9 cellular contexts compared by ENCODE assay signal in the genomic region with DNA sequence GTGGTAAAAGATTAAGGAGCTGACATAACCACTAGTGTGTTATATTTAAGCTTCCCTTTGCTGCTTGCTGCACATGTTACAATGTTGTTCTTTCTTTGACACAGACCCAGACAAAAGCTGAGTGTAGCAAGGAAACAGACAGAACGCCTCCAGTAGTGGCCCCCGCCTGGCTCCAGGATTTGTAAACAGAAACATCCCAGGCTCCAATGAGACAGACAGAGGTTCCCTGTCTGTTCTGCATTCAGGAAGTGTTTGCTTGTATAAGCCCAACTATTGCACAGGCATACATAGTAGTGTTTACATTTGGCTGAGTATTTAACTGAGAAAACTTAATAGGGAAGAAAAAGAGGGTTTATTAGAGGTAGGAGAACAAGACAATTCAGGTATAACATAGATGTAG.
A peak's percentile ranks its signal among the peaks of the same experiment; 100 is the strongest.
DNase-seq lines count a peak whose midpoint lies in the region; ATAC-seq and TF ChIP-seq lines count a peak whose summit lies in the region.
"Had no signal": no experiment of that assay in that cellular context is flagged by ENCODE, and none has a peak within 500 bp of the region (broad histone marks: within the 10 kb centered on the region; RNA-seq: fewer than 3 reads in every experiment).

No MANE protein-coding gene starts in this region.

- no peak for ATAC-seq in stimulated activated effector memory CD8-positive, alpha-beta T cell treated with anti-CD3 and anti-CD28 coated beads, Interleukin-12 subunit alpha, Interleukin-12 subunit beta, amount 100 ng/mL, for 72 hours

- no peak overlapping the region for H3K4me3 Mint-ChIP-seq in stimulated activated effector memory CD8-positive, alpha-beta T cell treated with anti-CD3 and anti-CD28 coated beads, Interleukin-12 subunit alpha, Interleukin-12 subunit beta, amount 100 ng/mL, for 72 hours

- no peak overlapping the region for H3K4me3 ChIP-seq in LNCaP clone FGC (ENCODE audit: low read depth, low read length)
- no peak overlapping the region for H3K4me3 ChIP-seq in cardiac fibroblast (replicated peaks in 1 of 2; ENCODE audit: low read depth in 2 of 2, low read length in 2 of 2)

- H3K27ac Mint-ChIP-seq in stimulated activated effector memory CD8-positive, alpha-beta T cell treated with anti-CD3 and anti-CD28 coated beads, Interleukin-12 subunit alpha, Interleukin-12 subunit beta, amount 100 ng/mL, for 72 hours, result no peak overlapping the region

- no peaks in the 10 kb centered on the region for H3K9me3 Mint-ChIP-seq in stimulated activated effector memory CD8-positive, alpha-beta T cell treated with anti-CD3 and anti-CD28 coated beads, Interleukin-12 subunit alpha, Interleukin-12 subunit beta, amount 100 ng/mL, for 72 hours

- no peaks in the 10 kb centered on the region for H3K4me1 Mint-ChIP-seq in stimulated activated effector memory CD8-positive, alpha-beta T cell treated with anti-CD3 and anti-CD28 coated beads, Interleukin-12 subunit alpha, Interleukin-12 subunit beta, amount 100 ng/mL, for 72 hours

- no peak for TF ChIP-seq CTCF in AG09319 (IDR thresholded peaks at IDR 0.05; ENCODE audit: low read depth, low read length)
- no peak for TF ChIP-seq CTCF in LNCaP clone FGC (IDR thresholded peaks at IDR 0.05; ENCODE audit: control insufficient read depth, extremely low read depth, insufficient read depth)
- no peak for TF ChIP-seq CTCF in cardiac fibroblast (IDR thresholded peaks at IDR 0.05; ENCODE audit: low read depth, low read length)
- TF ChIP-seq CTCF in GM10266 (IDR thresholded peaks at IDR 0.05; ENCODE audit: control insufficient read depth, insufficient read depth, low read depth, missing control alignments), result no peak

- H3K36me3 Mint-ChIP-seq in stimulated activated effector memory CD8-positive, alpha-beta T cell treated with anti-CD3 and anti-CD28 coated beads, Interleukin-12 subunit alpha, Interleukin-12 subunit beta, amount 100 ng/mL, for 72 hours, result peaks cover 5% of the 10 kb centered on the region

- DNase-seq in AG09319 (ENCODE audit: extremely low read depth, low read depth) (peak; percentile 31), LNCaP clone FGC (ENCODE audit: low read depth) (peak; percentile 90), cardiac fibroblast (ENCODE audit: low read depth in 2 of 2) (peak; percentile 75), medulla oblongata (ENCODE audit: extremely low spot score) (peak; percentile 88), DMS114 treated with DMSO at 0.1 percent for 48 hours (lab: John Stamatoyannopoulos, UW; ENCODE audit: unreplicated experiment) (no peak), GM10266 (ENCODE audit: extremely low spot score) (no peak), NCI-H2227 (lab: John Stamatoyannopoulos, UW; ENCODE audit: unreplicated experiment) (no peak)
- DNase-seq in stimulated activated effector memory CD8-positive, alpha-beta T cell treated with anti-CD3 and anti-CD28 coated beads, Interleukin-12 subunit alpha, Interleukin-12 subunit beta, amount 100 ng/mL, for 72 hours (ENCODE audit: low spot score in 2 of 2), result no peak
- DNase-seq: stimulated activated CD8-positive, alpha-beta memory T cell treated with anti-CD3 and anti-CD28 coated beads, Interleukin-4, amount 100 ng/mL, for 48 hours had no signal

Comparison
In these comparisons a context has a peak if more than half of its experiments do, and no peak if none do; other contexts are left out.
1. DNase-seq: peak in AG09319 (single experiment), LNCaP clone FGC (single experiment), cardiac fibroblast (2 of 2) and medulla oblongata (single experiment); none in DMS114 treated with DMSO at 0.1 percent for 48 hours (single experiment), stimulated activated effector memory CD8-positive, alpha-beta T cell treated with anti-CD3 and anti-CD28 coated beads, Interleukin-12 subunit alpha, Interleukin-12 subunit beta, amount 100 ng/mL, for 72 hours (0 of 2), GM10266 (single experiment) and NCI-H2227 (single experiment).